1 cellular context compared by ENCODE assay signal in the genomic region with DNA sequence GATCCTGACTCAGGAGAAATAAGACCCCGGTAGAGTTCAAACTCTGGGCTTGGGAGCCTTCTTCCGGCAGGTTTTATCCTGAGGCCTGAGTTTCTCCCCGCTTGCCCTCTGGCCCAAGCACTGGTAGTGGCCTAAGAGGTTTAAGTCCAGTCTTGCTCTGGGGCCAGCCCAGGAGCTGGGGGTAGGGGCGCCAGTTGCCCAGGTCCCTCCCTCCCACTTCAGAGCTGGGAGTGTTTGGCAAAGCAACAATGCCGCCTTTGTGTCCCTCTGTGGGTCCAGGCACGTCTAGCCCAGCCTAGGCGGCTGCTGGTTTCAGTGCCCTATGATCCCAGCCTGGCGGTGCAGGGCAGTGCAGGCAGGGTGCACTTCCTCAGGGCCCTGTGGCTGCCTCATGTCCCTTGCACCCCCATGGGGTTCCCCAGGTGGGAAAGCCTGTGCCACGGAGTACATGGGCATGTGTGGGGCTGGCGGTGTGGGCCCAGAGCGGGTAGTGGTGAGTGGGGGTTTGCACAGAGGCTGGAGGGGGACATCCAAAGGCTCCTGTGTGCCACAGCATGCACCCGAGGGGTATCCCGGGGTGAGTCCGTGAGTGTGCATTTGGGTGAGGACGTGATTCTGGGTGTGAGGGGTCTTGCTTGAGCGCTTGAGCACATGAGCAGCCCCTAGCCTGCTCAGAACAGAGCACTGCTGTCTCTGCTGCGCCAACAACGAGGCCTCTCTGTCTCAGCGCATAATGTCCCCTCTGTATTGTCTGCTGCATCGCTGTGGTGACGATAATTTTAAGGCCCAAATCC.
TF ChIP-seq lines count a peak whose summit lies in the region.

No MANE protein-coding gene starts in this region.

TF ChIP-seq in GM12878, 131 proteins besides CTCF, POLR2A, EP300 and RAD21 (continued from another document):
- TF ChIP-seq IKZF1 (conservative IDR thresholded peaks at IDR 0.05) = 0 out of 2 replicates have a peak, but pooled peaks have one; percentile 21
- TF ChIP-seq YY1 (IDR thresholded peaks at IDR 0.05; ENCODE audit: low read depth, low read length) = no peak
- no peak for TF ChIP-seq PML (IDR thresholded peaks at IDR 0.05; ENCODE audit: low read length)
